ENCODE assay signal across 14 cellular contexts in the genomic region with DNA sequence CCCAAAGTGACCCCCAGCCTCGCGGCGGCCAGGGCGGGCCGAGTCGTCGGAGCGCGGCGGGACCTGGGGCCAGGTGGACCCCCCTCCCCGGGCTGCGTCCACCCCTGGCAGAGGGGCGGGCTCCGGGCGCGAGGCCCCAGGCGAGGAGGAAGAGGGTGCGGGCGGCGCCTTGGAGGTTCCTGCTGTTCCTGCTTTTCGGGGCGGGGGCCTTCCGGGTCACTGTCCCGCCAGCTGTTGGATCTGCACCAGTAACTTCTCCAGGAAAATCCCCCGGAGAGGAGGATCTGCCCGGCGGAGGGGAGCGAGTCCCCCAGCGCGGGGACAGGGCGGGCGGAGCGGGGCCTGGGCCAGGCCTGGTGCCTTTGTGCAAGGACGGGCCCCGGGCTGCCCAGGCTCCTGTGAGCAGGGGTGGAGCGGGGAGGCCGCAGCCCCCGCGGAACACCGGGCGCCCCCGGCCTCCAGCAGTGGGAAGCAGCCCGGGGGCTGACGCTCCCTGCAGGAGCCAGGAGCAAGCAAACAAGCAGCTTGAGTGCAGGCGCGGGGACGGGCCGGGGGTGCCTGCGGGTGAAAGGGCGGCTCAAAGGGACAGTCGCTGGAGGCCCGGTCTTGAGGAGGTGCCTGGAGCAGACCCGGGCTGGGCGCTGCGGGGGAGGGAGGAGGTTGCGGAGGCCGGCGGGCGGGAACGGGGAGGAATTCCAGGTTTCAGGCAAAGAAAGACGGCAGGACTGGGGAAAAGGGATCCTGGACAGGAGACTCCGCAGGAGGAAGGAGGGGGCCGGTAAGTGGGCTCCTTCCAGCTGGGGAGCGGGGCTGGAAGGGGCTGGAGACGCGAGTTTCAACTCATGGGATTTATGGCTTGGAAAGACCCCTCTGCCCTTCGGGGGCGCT. TPM values are rescaled to one million over a fixed set of nuclear protein-coding genes. Genes with fewer than 3 reads are reported as not detected.
DNase-seq lines count a peak whose midpoint lies in the region; ATAC-seq, FAIRE-seq and TF ChIP-seq lines count a peak whose summit lies in the region.
"Had no signal": no experiment of that assay in that cellular context is flagged by ENCODE, and none has a peak within 500 bp of the region (broad histone marks: within the 10 kb centered on the region; RNA-seq: fewer than 3 reads in every experiment).

No MANE protein-coding gene starts in this region.

- intact Hi-C loops in HepG2 (cut with micrococcal nuclease; ENCODE audit: unreplicated experiment) = no loop called here
- intact Hi-C loops in sigmoid colon (cut with DNase I) = no loop called here
- intact Hi-C loops in body of pancreas (cut with DNase I) = no loop called here
- intact Hi-C loops in naive thymus-derived CD4-positive, alpha-beta T cell (cut with micrococcal nuclease) = no loop called here

- H3K27ac ChIP-seq in HUES48 (ENCODE audit: low read depth, low read length) (no peak overlapping the region), endodermal cell (ENCODE audit: low read depth, low read length) (no peak overlapping the region), HepG2 (ENCODE audit: extremely low read length, insufficient read depth, low read length) (no peak overlapping the region), sigmoid colon (peak overlapping the region; percentile 7 to 72 (median 44)), body of pancreas (no peak overlapping the region)
- H3K27ac ChIP-seq in naive thymus-derived CD4-positive, alpha-beta T cell (ENCODE audit: low read depth, low read length) = no peak overlapping the region
- H3K27ac ChIP-seq: C4-2B had no signal

- H3K4me1 ChIP-seq in HUES48 (ENCODE audit: control insufficient read depth, insufficient read depth, low read length) = no peaks in the 10 kb centered on the region; the same call in 1 of the 2 replicates
- H3K4me1 ChIP-seq in endodermal cell (ENCODE audit: control insufficient read depth, insufficient read depth, low read length) = peaks cover 4% of the 10 kb centered on the region
- peaks cover 34% of the 10 kb centered on the region for H3K4me1 ChIP-seq in HepG2 (ENCODE audit: insufficient read depth, low read length)
- peaks cover 0 to 48% (median 34%) of the 10 kb centered on the region in 4 donors for H3K4me1 ChIP-seq in sigmoid colon
- H3K4me1 ChIP-seq in body of pancreas = no peaks in the 10 kb centered on the region
- no peaks in the 10 kb centered on the region for H3K4me1 ChIP-seq in naive thymus-derived CD4-positive, alpha-beta T cell (ENCODE audit: control insufficient read depth in 2 of 2, insufficient read depth in 2 of 2, low read length in 2 of 2)

- in situ Hi-C loops in HepG2 (cut with HindIII; ENCODE audit: extremely low pct_ligation_motif_present, low pct_unique_long_range_greater_than_20kb) (no loop called here), GM13977 (cut with MboI; ENCODE audit: low pct_unique_long_range_greater_than_20kb, low sequenced_read_pairs, unreplicated experiment) (no loop called here)

- no peak for TF ChIP-seq POLR2A in HepG2 (IDR thresholded peaks at IDR 0.05; ENCODE audit: insufficient read depth in 1 of 2, low read depth in 2 of 2, low read length in 2 of 2)
- no peak for TF ChIP-seq POLR2A in sigmoid colon (IDR thresholded peaks at IDR 0.05)
- no peak for TF ChIP-seq POLR2A in body of pancreas (IDR thresholded peaks at IDR 0.05)

- peak overlapping the region; percentile 65 for H3K4me3 Mint-ChIP-seq in endodermal cell
- no peak overlapping the region for H3K4me3 Mint-ChIP-seq in activated CD4-positive, alpha-beta memory T cell treated with anti-CD3 and anti-CD28 coated beads, Interleukin-2, amount 10 ng/mL, durations not matched to agents 7 days and 5 days
- no peak overlapping the region for H3K4me3 Mint-ChIP-seq in naive thymus-derived CD4-positive, alpha-beta T cell
- H3K4me3 Mint-ChIP-seq: natural killer cell had no signal

- no peak for FAIRE-seq in HepG2 (lab: Jason Lieb, UNC)
- FAIRE-seq: G401.6 had no signal

- no peaks in the 10 kb centered on the region for H3K9me3 ChIP-seq in HUES48 (ENCODE audit: control insufficient read depth, insufficient read depth, low read length)
- no peaks in the 10 kb centered on the region for H3K9me3 ChIP-seq in endodermal cell (ENCODE audit: control insufficient read depth, low read length)
- no peaks in the 10 kb centered on the region for H3K9me3 ChIP-seq in HepG2 (ENCODE audit: low read length)
- H3K9me3 ChIP-seq in sigmoid colon = no peaks in the 10 kb centered on the region
- no peaks in the 10 kb centered on the region for H3K9me3 ChIP-seq in body of pancreas
- H3K9me3 ChIP-seq in naive thymus-derived CD4-positive, alpha-beta T cell (ENCODE audit: control insufficient read depth in 2 of 3, low read length in 3 of 3) = no peaks in the 10 kb centered on the region

- H3K4me2 ChIP-seq in HepG2 (ENCODE audit: low read depth, low read length) = peak overlapping the region; percentile 53; the same call in 1 of the 2 replicates

- no TSS peak for BruUV-seq in HepG2 (replicated peaks; lab: Mats Ljungman, UMichigan)

- no peaks in the 10 kb centered on the region for H3K79me2 ChIP-seq in HepG2 (ENCODE audit: insufficient read depth, low read length)

- WGBS in endodermal cell (ENCODE audit: insufficient coverage in 1 of 2, insufficient read length in 1 of 2), 2 experiments = 28 to 42% methylated on average over 24 to 68 of the region's 68 CpGs
- 26% methylated on average over 29 of the region's 68 CpGs for WGBS in HepG2 (ENCODE audit: low lambda C conversion rate)
- 26 to 39% methylated on average over 68 of the region's 68 CpGs for WGBS in sigmoid colon, 2 donors
- WGBS in body of pancreas, 2 donors = 41 to 48% methylated on average over 38 to 65 of the region's 68 CpGs

- CTCF ChIA-PET in HepG2 (lab: Yijun Ruan, JAX; ENCODE audit: low intra/inter-chr PET ratio, low total read pairs) = no interaction called here
- CTCF ChIA-PET in activated CD4-positive, alpha-beta memory T cell treated with anti-CD3 and anti-CD28 coated beads, Interleukin-2, amount 10 ng/mL, durations not matched to agents 7 days and 5 days (lab: Charles Lee) = no interaction called here
- CTCF ChIA-PET in naive thymus-derived CD4-positive, alpha-beta T cell (lab: Charles Lee) = no interaction called here

- peak overlapping the region; percentile 35 for H3K27ac Mint-ChIP-seq in endodermal cell
- no peak overlapping the region for H3K27ac Mint-ChIP-seq in activated CD4-positive, alpha-beta memory T cell treated with anti-CD3 and anti-CD28 coated beads, Interleukin-2, amount 10 ng/mL, durations not matched to agents 7 days and 5 days
- no peak overlapping the region for H3K27ac Mint-ChIP-seq in naive thymus-derived CD4-positive, alpha-beta T cell
- H3K27ac Mint-ChIP-seq: natural killer cell had no signal

- H4K20me1 ChIP-seq in HepG2 (ENCODE audit: insufficient read depth, low read length) = no peaks in the 10 kb centered on the region

- H3K36me3 ChIP-seq in HUES48 (ENCODE audit: control insufficient read depth, insufficient read depth, low read length) (no peaks in the 10 kb centered on the region), endodermal cell (ENCODE audit: control insufficient read depth, insufficient read depth, low read length) (no peaks in the 10 kb centered on the region), HepG2 (replicated peaks in 1 of 2; ENCODE audit: control insufficient read depth in 1 of 2, insufficient read depth in 2 of 2, low read length in 2 of 2) (no peaks in the 10 kb centered on the region), sigmoid colon (peaks cover 0 to 24% (median 0%) of the 10 kb centered on the region in 4 donors), body of pancreas (replicated peaks in 1 of 2; ENCODE audit: insufficient read depth in 1 of 2, low read depth in 2 of 2) (no peaks in the 10 kb centered on the region)
- no peaks in the 10 kb centered on the region for H3K36me3 ChIP-seq in naive thymus-derived CD4-positive, alpha-beta T cell (ENCODE audit: control insufficient read depth in 2 of 3, insufficient read depth in 3 of 3, low read length in 3 of 3)

- peaks cover 14% of the 10 kb centered on the region for H3K27me3 Mint-ChIP-seq in endodermal cell (ENCODE audit: insufficient read depth)
- H3K27me3 Mint-ChIP-seq in activated CD4-positive, alpha-beta memory T cell treated with anti-CD3 and anti-CD28 coated beads, Interleukin-2, amount 10 ng/mL, durations not matched to agents 7 days and 5 days = peaks cover 21% of the 10 kb centered on the region
- peaks cover 28 to 44% (median 37%) of the 10 kb centered on the region in 5 donors for H3K27me3 Mint-ChIP-seq in naive thymus-derived CD4-positive, alpha-beta T cell

- H3K9me3 Mint-ChIP-seq in endodermal cell = no peaks in the 10 kb centered on the region
- no peaks in the 10 kb centered on the region for H3K9me3 Mint-ChIP-seq in activated CD4-positive, alpha-beta memory T cell treated with anti-CD3 and anti-CD28 coated beads, Interleukin-2, amount 10 ng/mL, durations not matched to agents 7 days and 5 days
- H3K9me3 Mint-ChIP-seq in naive thymus-derived CD4-positive, alpha-beta T cell = no peaks in the 10 kb centered on the region
- H3K9me3 Mint-ChIP-seq: natural killer cell had no signal

- H3K4me3 ChIP-seq in HUES48 (ENCODE audit: low read depth, low read length) = peak overlapping the region; percentile 63
- no peak overlapping the region for H3K4me3 ChIP-seq in endodermal cell (ENCODE audit: low read length)
- peak overlapping the region in 1 of 3 experiments; percentile 48; a peak in 1 of 6 replicates for H3K4me3 ChIP-seq in HepG2 (replicated peaks in 1 of 3; ENCODE audit: insufficient read depth in 1 of 3, low read depth in 2 of 3, low read length in 3 of 3)
- peak overlapping the region in 3 of 4 donors; percentile 21 to 31 (median 26) for H3K4me3 ChIP-seq in sigmoid colon
- no peak overlapping the region for H3K4me3 ChIP-seq in body of pancreas
- no peak overlapping the region for H3K4me3 ChIP-seq in naive thymus-derived CD4-positive, alpha-beta T cell (ENCODE audit: low read length)

- TF ChIP-seq RAD21 in HepG2 (CRISPR knock-in tag; IDR thresholded peaks at IDR 0.05) = no peak

- peaks cover 20% of the 10 kb centered on the region for H3K4me1 Mint-ChIP-seq in endodermal cell
- peaks cover 3% of the 10 kb centered on the region for H3K4me1 Mint-ChIP-seq in activated CD4-positive, alpha-beta memory T cell treated with anti-CD3 and anti-CD28 coated beads, Interleukin-2, amount 10 ng/mL, durations not matched to agents 7 days and 5 days
- peaks cover 0 to 10% (median 6%) of the 10 kb centered on the region in 7 donors for H3K4me1 Mint-ChIP-seq in naive thymus-derived CD4-positive, alpha-beta T cell

- no peak overlapping the region for H2AFZ ChIP-seq in HepG2 (ENCODE audit: low read length)

- DNase-seq in endodermal cell (peak; percentile 89), HepG2 (ENCODE audit: low spot score) (no peak), sigmoid colon (no peak), GM13977 (ENCODE audit: low spot score) (no peak), body of pancreas (no peak)
- no peak for DNase-seq in activated CD4-positive, alpha-beta memory T cell treated with anti-CD3 and anti-CD28 coated beads, Interleukin-2, amount 10 ng/mL, durations not matched to agents 7 days and 5 days
- no peak for DNase-seq in naive thymus-derived CD4-positive, alpha-beta T cell
- DNase-seq: activated CD4-positive, alpha-beta T cell treated with anti-CD3 and anti-CD28 coated beads for 4 hours; Karpas-422; natural killer cell; NCI-H2081 treated with DMSO at 0.1 percent for 48 hours had no signal

- H3K9ac ChIP-seq in HUES48 (ENCODE audit: low read depth, low read length) = no peak overlapping the region
- H3K9ac ChIP-seq in endodermal cell (ENCODE audit: extremely low read depth, low read length, poor library complexity, severe bottlenecking) = peak overlapping the region; percentile 30
- no peak overlapping the region for H3K9ac ChIP-seq in HepG2 (ENCODE audit: insufficient read depth, low read depth, low read length)

- peaks cover 3% of the 10 kb centered on the region for H3K36me3 Mint-ChIP-seq in endodermal cell (ENCODE audit: low read depth)
- no peaks in the 10 kb centered on the region for H3K36me3 Mint-ChIP-seq in activated CD4-positive, alpha-beta memory T cell treated with anti-CD3 and anti-CD28 coated beads, Interleukin-2, amount 10 ng/mL, durations not matched to agents 7 days and 5 days (ENCODE audit: low read depth)
- no peaks in the 10 kb centered on the region for H3K36me3 Mint-ChIP-seq in naive thymus-derived CD4-positive, alpha-beta T cell
- H3K36me3 Mint-ChIP-seq: natural killer cell had no signal

- H3K27me3 ChIP-seq in HUES48 (ENCODE audit: control insufficient read depth, insufficient read depth, low read length) (peaks cover 15% of the 10 kb centered on the region), endodermal cell (ENCODE audit: control insufficient read depth, insufficient read depth, low read length, poor library complexity, severe bottlenecking) (no peaks in the 10 kb centered on the region), HepG2 (ENCODE audit: control insufficient read depth in 1 of 2, insufficient read depth in 2 of 2, low read length in 2 of 2) (peaks cover 3 to 40% of the 10 kb centered on the region in 2 experiments; a peak in 2 of 5 replicates), sigmoid colon (peaks cover 0 to 10% (median 0%) of the 10 kb centered on the region in 3 donors), body of pancreas (peaks cover 0 to 3% of the 10 kb centered on the region in 2 donors)
- H3K27me3 ChIP-seq in naive thymus-derived CD4-positive, alpha-beta T cell (ENCODE audit: control insufficient read depth in 2 of 2, insufficient read depth in 2 of 2, low read length in 2 of 2) = no peaks in the 10 kb centered on the region

- TF ChIP-seq EP300 in HepG2 (IDR thresholded peaks at IDR 0.05; ENCODE audit: low read depth in 2 of 2, low read length in 2 of 2) (no peak), HepG2 (CRISPR knock-in tag; IDR thresholded peaks at IDR 0.05; ENCODE audit: borderline replicate concordance) (no peak), sigmoid colon (IDR thresholded peaks at IDR 0.05) (no peak)

- peak; percentile 43 for ATAC-seq in HepG2
- no peak for ATAC-seq in body of pancreas
- ATAC-seq in naive thymus-derived CD4-positive, alpha-beta T cell = no peak
- ATAC-seq: natural killer cell had no signal

- POLR2A ChIA-PET in HepG2 (lab: Yijun Ruan, JAX) = interaction anchor here (1.4 kb wide), 1 partner anchor 195 kb away, joined by 3 read pairs; a partner anchor contains a TSS
- POLR2A ChIA-PET in activated CD4-positive, alpha-beta memory T cell treated with anti-CD3 and anti-CD28 coated beads, Interleukin-2, amount 10 ng/mL, durations not matched to agents 7 days and 5 days (lab: Charles Lee) = no interaction called here
- POLR2A ChIA-PET in naive thymus-derived CD4-positive, alpha-beta T cell (lab: Charles Lee) = no interaction called here

- TF ChIP-seq CTCF in endodermal cell (conservative IDR thresholded peaks at IDR 0.05) = no peak
- TF ChIP-seq CTCF in HepG2 (CRISPR knock-in tag; IDR thresholded peaks at IDR 0.05) = no peak
- TF ChIP-seq CTCF in sigmoid colon (IDR thresholded peaks at IDR 0.05) = no peak
- no peak for TF ChIP-seq CTCF in GM13977 (IDR thresholded peaks at IDR 0.05; ENCODE audit: extremely low read depth, insufficient read depth, missing control alignments)
- TF ChIP-seq CTCF in body of pancreas (IDR thresholded peaks at IDR 0.05) = no peak

RNA-seq across cellular contexts. Expression of a gene that starts 15.5 kb away (rescaled TPM):
- total RNA-seq in endodermal cell (10 to 100 TPM; 16.8 to 19.4 TPM), HepG2 (2016; rRNA removed; fragmentation: Illumina TruSeq; extraction: Trizol) (0.45 and 0.46 TPM in 2 replicates), sigmoid colon (10 to 100 TPM; 21.2 to 59.1 (median 36.6) TPM), body of pancreas (10 to 100 TPM; 22.1 to 75.5 TPM)
- polyA plus RNA-seq in endodermal cell (2013, experiment 1 of 2) = 57.6 TPM
- 59.4 TPM for polyA plus RNA-seq in endodermal cell (2013, experiment 2 of 2)
- not detected in 2 replicates for total RNA-seq in HepG2 (2016; cell fraction: cytosol; rRNA removed; fragmentation: Illumina TruSeq; extraction: Trizol; ENCODE audit: low read depth)
- 0.45 and 0.67 TPM in 2 replicates for total RNA-seq in HepG2 (2016; cell fraction: insoluble cytoplasmic fraction; rRNA removed; fragmentation: Illumina TruSeq; extraction: Trizol)
- total RNA-seq in HepG2 (2016; cell fraction: membrane; rRNA removed; fragmentation: Illumina TruSeq; extraction: Trizol) = 0.31 and 0.40 TPM in 2 replicates
- 0.34 and 0.94 TPM in 2 replicates for total RNA-seq in HepG2 (2016; cell fraction: nucleus; rRNA removed; fragmentation: Illumina TruSeq; extraction: Trizol)
- polyA plus RNA-seq in HepG2 (2011; rRNA removed) (0.91 and 1.5 TPM in 2 replicates), sigmoid colon (10 to 100 TPM; 11.8 to 68.0 (median 28.8) TPM)
- polyA plus RNA-seq in HepG2 (2011; cell fraction: cytosol; rRNA removed) = 0.28 and 0.81 TPM in 2 replicates
- polyA plus RNA-seq in HepG2 (2011; cell fraction: nucleus; rRNA removed) = 7.5 and 18.0 TPM in 2 replicates
- 0.36 and 0.61 TPM in 2 replicates for polyA plus RNA-seq in HepG2 (2012)
- polyA plus RNA-seq in HepG2 (2016; cell fraction: cytosol; fragmentation: Illumina TruSeq; extraction: Trizol; ENCODE audit: low read depth) = not detected in 2 replicates
- 0.16 and 0.42 TPM in 2 replicates for polyA plus RNA-seq in HepG2 (2016; cell fraction: insoluble cytoplasmic fraction; fragmentation: Illumina TruSeq; extraction: Trizol; ENCODE audit: low read depth)
- 0.18 and 0.23 TPM in 2 replicates for polyA plus RNA-seq in HepG2 (2016; cell fraction: membrane; fragmentation: Illumina TruSeq; extraction: Trizol; ENCODE audit: low read depth)
- polyA plus RNA-seq in HepG2 (2016; cell fraction: nucleus; fragmentation: Illumina TruSeq; extraction: Trizol; ENCODE audit: insufficient read depth, low read depth) = 0.83 and 1.8 TPM in 2 replicates
- polyA minus RNA-seq in HepG2 (2011; rRNA and poly(A)+ RNA removed; ENCODE audit: low replicate concordance) = 2.4 and 123 TPM in 2 replicates
- polyA minus RNA-seq in HepG2 (2011; cell fraction: cytosol; rRNA and poly(A)+ RNA removed) = 0.79 and 1.2 TPM in 2 replicates
- polyA minus RNA-seq in HepG2 (2011; cell fraction: nucleus; rRNA and poly(A)+ RNA removed) = 1.5 and 2.1 TPM in 2 replicates
- under 1 TPM; 0.20 to 0.50 TPM for total RNA-seq in activated CD4-positive, alpha-beta memory T cell treated with anti-CD3 and anti-CD28 coated beads, Interleukin-2, amount 10 ng/mL, durations not matched to agents 7 days and 5 days
- 100 to 1,000 TPM in 1 of 5 experiments, 10 to 100 TPM in 1, 1 to 10 TPM in 3; 1.1 to 309 (median 5.5) TPM for total RNA-seq in naive thymus-derived CD4-positive, alpha-beta T cell
- not detected for polyA plus RNA-seq in naive thymus-derived CD4-positive, alpha-beta T cell

RNA-seq across cellular contexts. Expression of a gene that starts 44.2 kb away (rescaled TPM):
- 1 to 10 TPM; 2.5 to 3.6 TPM for total RNA-seq in endodermal cell
- 0.21 TPM for polyA plus RNA-seq in endodermal cell (2013, experiment 1 of 2)
- polyA plus RNA-seq in endodermal cell (2013, experiment 2 of 2) = not detected
- total RNA-seq in HepG2 (2016; rRNA removed; fragmentation: Illumina TruSeq; extraction: Trizol) = 11.3 and 27.0 TPM in 2 replicates
- total RNA-seq in HepG2 (2016; cell fraction: cytosol; rRNA removed; fragmentation: Illumina TruSeq; extraction: Trizol; ENCODE audit: low read depth) = 6.3 and 6.7 TPM in 2 replicates
- total RNA-seq in HepG2 (2016; cell fraction: insoluble cytoplasmic fraction; rRNA removed; fragmentation: Illumina TruSeq; extraction: Trizol) = 9.0 and 28.6 TPM in 2 replicates
- 11.1 and 11.5 TPM in 2 replicates for total RNA-seq in HepG2 (2016; cell fraction: membrane; rRNA removed; fragmentation: Illumina TruSeq; extraction: Trizol)
- 32.0 and 33.7 TPM in 2 replicates for total RNA-seq in HepG2 (2016; cell fraction: nucleus; rRNA removed; fragmentation: Illumina TruSeq; extraction: Trizol)
- 11.8 and 21.2 TPM in 2 replicates for polyA plus RNA-seq in HepG2 (2011; rRNA removed)
- 10.4 and 15.5 TPM in 2 replicates for polyA plus RNA-seq in HepG2 (2011; cell fraction: cytosol; rRNA removed)
- polyA plus RNA-seq in HepG2 (2011; cell fraction: nucleus; rRNA removed) = 157 and 161 TPM in 2 replicates
- polyA plus RNA-seq in HepG2 (2012) = 12.5 and 20.1 TPM in 2 replicates
- polyA plus RNA-seq in HepG2 (2016; cell fraction: cytosol; fragmentation: Illumina TruSeq; extraction: Trizol; ENCODE audit: low read depth) = 4.1 and 4.2 TPM in 2 replicates
- polyA plus RNA-seq in HepG2 (2016; cell fraction: insoluble cytoplasmic fraction; fragmentation: Illumina TruSeq; extraction: Trizol; ENCODE audit: low read depth) = 7.6 and 10.6 TPM in 2 replicates
- 6.1 and 7.1 TPM in 2 replicates for polyA plus RNA-seq in HepG2 (2016; cell fraction: membrane; fragmentation: Illumina TruSeq; extraction: Trizol; ENCODE audit: low read depth)
- 105 and 107 TPM in 2 replicates for polyA plus RNA-seq in HepG2 (2016; cell fraction: nucleus; fragmentation: Illumina TruSeq; extraction: Trizol; ENCODE audit: insufficient read depth, low read depth)
- 0.28 and 10.1 TPM in 2 replicates for polyA minus RNA-seq in HepG2 (2011; rRNA and poly(A)+ RNA removed; ENCODE audit: low replicate concordance)
- polyA minus RNA-seq in HepG2 (2011; cell fraction: cytosol; rRNA and poly(A)+ RNA removed) = 3.4 and 5.3 TPM in 2 replicates
- 24.7 and 29.2 TPM in 2 replicates for polyA minus RNA-seq in HepG2 (2011; cell fraction: nucleus; rRNA and poly(A)+ RNA removed)
- 1 to 10 TPM in 2 of 4 donors, under 1 TPM in 2; 0.36 to 1.8 (median 0.90) TPM for total RNA-seq in sigmoid colon
- 10 to 100 TPM in 1 of 3 donors, 1 to 10 TPM in 2; 3.0 to 23.8 (median 6.0) TPM for polyA plus RNA-seq in sigmoid colon
- 1 to 10 TPM in 1 of 2 donors, under 1 TPM in 1; 0.66 to 1.8 TPM for total RNA-seq in body of pancreas
- not detected for total RNA-seq in activated CD4-positive, alpha-beta memory T cell treated with anti-CD3 and anti-CD28 coated beads, Interleukin-2, amount 10 ng/mL, durations not matched to agents 7 days and 5 days
- total RNA-seq in naive thymus-derived CD4-positive, alpha-beta T cell = not detected
- not detected for polyA plus RNA-seq in naive thymus-derived CD4-positive, alpha-beta T cell
- total RNA-seq: natural killer cell had no signal

RNA-seq across cellular contexts. Expression of a gene that starts 54.7 kb away (rescaled TPM):
- total RNA-seq in endodermal cell = not detected
- not detected for polyA plus RNA-seq in endodermal cell (2013, experiment 1 of 2)
- polyA plus RNA-seq in endodermal cell (2013, experiment 2 of 2) = not detected
- 0.72 and 1.00 TPM in 2 replicates for total RNA-seq in HepG2 (2016; rRNA removed; fragmentation: Illumina TruSeq; extraction: Trizol)
- total RNA-seq in HepG2 (2016; cell fraction: cytosol; rRNA removed; fragmentation: Illumina TruSeq; extraction: Trizol; ENCODE audit: low read depth) = 2.3 and 2.8 TPM in 2 replicates
- total RNA-seq in HepG2 (2016; cell fraction: insoluble cytoplasmic fraction; rRNA removed; fragmentation: Illumina TruSeq; extraction: Trizol) = 0.37 and 0.39 TPM in 2 replicates
- total RNA-seq in HepG2 (2016; cell fraction: membrane; rRNA removed; fragmentation: Illumina TruSeq; extraction: Trizol) = 1.1 and 4.0 TPM in 2 replicates
- not detected in 2 replicates for total RNA-seq in HepG2 (2016; cell fraction: nucleus; rRNA removed; fragmentation: Illumina TruSeq; extraction: Trizol)
- polyA plus RNA-seq in HepG2 (2011; rRNA removed) = 0.67 and 0.95 TPM in 2 replicates
- polyA plus RNA-seq in HepG2 (2011; cell fraction: cytosol; rRNA removed) = 0.85 and 2.1 TPM in 2 replicates
- 0.64 and 1.0 TPM in 2 replicates for polyA plus RNA-seq in HepG2 (2011; cell fraction: nucleus; rRNA removed)
- 0.40 and 0.72 TPM in 2 replicates for polyA plus RNA-seq in HepG2 (2012)
- 2.9 and 3.8 TPM in 2 replicates for polyA plus RNA-seq in HepG2 (2016; cell fraction: cytosol; fragmentation: Illumina TruSeq; extraction: Trizol; ENCODE audit: low read depth)
- 0.36 and 0.88 TPM in 2 replicates for polyA plus RNA-seq in HepG2 (2016; cell fraction: insoluble cytoplasmic fraction; fragmentation: Illumina TruSeq; extraction: Trizol; ENCODE audit: low read depth)
- polyA plus RNA-seq in HepG2 (2016; cell fraction: membrane; fragmentation: Illumina TruSeq; extraction: Trizol; ENCODE audit: low read depth) = 0.86 and 1.1 TPM in 2 replicates
- polyA plus RNA-seq in HepG2 (2016; cell fraction: nucleus; fragmentation: Illumina TruSeq; extraction: Trizol; ENCODE audit: insufficient read depth, low read depth) = 0.73 and 0.75 TPM in 2 replicates
- 0.30 TPM in 1 of 2 replicates, not detected in the other for polyA minus RNA-seq in HepG2 (2011; rRNA and poly(A)+ RNA removed; ENCODE audit: low replicate concordance)
- not detected in 2 replicates for polyA minus RNA-seq in HepG2 (2011; cell fraction: cytosol; rRNA and poly(A)+ RNA removed)
- not detected in 2 replicates for polyA minus RNA-seq in HepG2 (2011; cell fraction: nucleus; rRNA and poly(A)+ RNA removed)
- not detected for total RNA-seq in sigmoid colon
- polyA plus RNA-seq in sigmoid colon = under 1 TPM in 1 of 3 donors, not detected in 2; 0.17 TPM
- not detected for total RNA-seq in body of pancreas
- total RNA-seq in activated CD4-positive, alpha-beta memory T cell treated with anti-CD3 and anti-CD28 coated beads, Interleukin-2, amount 10 ng/mL, durations not matched to agents 7 days and 5 days = not detected
- total RNA-seq in naive thymus-derived CD4-positive, alpha-beta T cell = not detected
- not detected for polyA plus RNA-seq in naive thymus-derived CD4-positive, alpha-beta T cell
- total RNA-seq: natural killer cell had no signal

Comparison
In these comparisons a context has a peak if more than half of its experiments do, and no peak if none do; other contexts are left out.
1. H3K27ac ChIP-seq: peak in sigmoid colon (4 of 4); none in HUES48 (single experiment), endodermal cell (single experiment), HepG2 (single experiment), body of pancreas (0 of 4) and naive thymus-derived CD4-positive, alpha-beta T cell (single experiment).
2. H3K4me3 ChIP-seq: peak in HUES48 (single experiment) and sigmoid colon (3 of 4); none in endodermal cell (single experiment), body of pancreas (0 of 2) and naive thymus-derived CD4-positive, alpha-beta T cell (single experiment).